16 cellular contexts compared by ENCODE assay signal in genomic region chr1:42983253-42983652, GRCh38. TPM values are rescaled to one million over a fixed set of nuclear protein-coding genes. Genes with fewer than 3 reads are reported as not detected.
A peak's percentile ranks its signal among the peaks of the same experiment; 100 is the strongest.
DNase-seq lines count a peak whose midpoint lies in the region; ATAC-seq and TF ChIP-seq lines count a peak whose summit lies in the region.
"Had no signal": no experiment of that assay in that cellular context is flagged by ENCODE, and none has a peak within 500 bp of the region (broad histone marks: within the 10 kb centered on the region; RNA-seq: fewer than 3 reads in every experiment).

No MANE protein-coding gene starts in this region.

- peak; percentile 64 for ATAC-seq in SK-N-SH treated with all-trans-retinoic acid at 6 μM for 48 hours
- ATAC-seq: HepG2 had no signal

- H3K27ac Mint-ChIP-seq in neural progenitor cell: peak overlapping the region; percentile 43

- no peaks in the 10 kb centered on the region for H3K36me3 ChIP-seq in neural progenitor cell

- H3K4me3 Mint-ChIP-seq in neural progenitor cell: no peak overlapping the region
- H3K4me3 Mint-ChIP-seq: CD4-positive, alpha-beta memory T cell had no signal

- H3K4me2 ChIP-seq in neural progenitor cell: no peak overlapping the region

- peaks cover 19% of the 10 kb centered on the region for H3K36me3 Mint-ChIP-seq in neural progenitor cell

- peaks cover 4% of the 10 kb centered on the region for H3K27me3 Mint-ChIP-seq in neural progenitor cell (ENCODE audit: insufficient read depth, low read depth)

- peak; percentile 5 for DNase-seq in NCI-H2171 (lab: John Stamatoyannopoulos, UW)
- DNase-seq in NCI-H2171 treated with DMSO at 0.1 percent for 48 hours (lab: John Stamatoyannopoulos, UW): no peak
- DNase-seq in neural progenitor cell (ENCODE audit: low spot score): no peak
- DNase-seq in ureter (ENCODE audit: low spot score): no peak
- no peak for DNase-seq in T1000 (lab: John Stamatoyannopoulos, UW)
- no peak for DNase-seq in HuH-7 (ENCODE audit: low spot score)
- no peak for DNase-seq in GM20000 (ENCODE audit: low spot score)
- DNase-seq: 8988T; CD4-positive, alpha-beta memory T cell; DMS79 treated with DMSO at 0.1 percent for 48 hours; GF-D8; GOT3; H7 had no signal

- no peaks in the 10 kb centered on the region for H3K27me3 ChIP-seq in neural progenitor cell

- H3K79me2 ChIP-seq in neural progenitor cell (ENCODE audit: low read depth): no peaks in the 10 kb centered on the region

- no peak overlapping the region for H3K27ac ChIP-seq in neural progenitor cell
- H3K27ac ChIP-seq: C4-2B had no signal

- peaks cover 6% of the 10 kb centered on the region for H3F3A ChIP-seq in neural progenitor cell (ENCODE audit: low read depth)

- no peak overlapping the region for H2AFZ ChIP-seq in neural progenitor cell (replicated peaks)

- peaks cover 42% of the 10 kb centered on the region for H3K4me1 Mint-ChIP-seq in neural progenitor cell

- TF ChIP-seq CTCF in neural progenitor cell (IDR thresholded peaks at IDR 0.05): no peak
- TF ChIP-seq CTCF in GM20000 (IDR thresholded peaks at IDR 0.05; ENCODE audit: extremely low read depth, missing control alignments): no peak

- no peaks in the 10 kb centered on the region for H3K9me3 ChIP-seq in neural progenitor cell (ENCODE audit: low read depth)

- H3K4me1 ChIP-seq in neural progenitor cell: peaks cover 27% of the 10 kb centered on the region

- no peaks in the 10 kb centered on the region for H3K9me3 Mint-ChIP-seq in neural progenitor cell
- H3K9me3 Mint-ChIP-seq: CD4-positive, alpha-beta memory T cell had no signal

- no peak overlapping the region for H3K4me3 ChIP-seq in neural progenitor cell

- H4K20me1 ChIP-seq in neural progenitor cell (ENCODE audit: low read depth): no peaks in the 10 kb centered on the region

- H3K9ac ChIP-seq in neural progenitor cell: no peak overlapping the region

TF ChIP-seq in SK-N-SH treated with all-trans-retinoic acid at 6 μM for 48 hours, 23 proteins besides CTCF, POLR2A, EP300 and RAD21:
- TF ChIP-seq ZC3H10 (CRISPR knock-in tag; IDR thresholded peaks at IDR 0.05) (no peak), TOX (CRISPR knock-in tag; IDR thresholded peaks at IDR 0.05; ENCODE audit: borderline replicate concordance) (no peak), ZFP3 (CRISPR knock-in tag; IDR thresholded peaks at IDR 0.05) (no peak), BACH2 (CRISPR knock-in tag; IDR thresholded peaks at IDR 0.05; ENCODE audit: borderline replicate concordance) (no peak), ZNF70 (CRISPR knock-in tag; IDR thresholded peaks at IDR 0.05) (no peak), CSDC2 (CRISPR knock-in tag; IDR thresholded peaks at IDR 0.05) (no peak), TSHZ2 (CRISPR knock-in tag; IDR thresholded peaks at IDR 0.05) (no peak), POU6F1 (CRISPR knock-in tag; IDR thresholded peaks at IDR 0.05; ENCODE audit: borderline replicate concordance, low read depth) (no peak), RARB (CRISPR knock-in tag; IDR thresholded peaks at IDR 0.05) (no peak), PPARA (CRISPR knock-in tag; IDR thresholded peaks at IDR 0.05; ENCODE audit: borderline replicate concordance) (no peak), OSR1 (CRISPR knock-in tag; IDR thresholded peaks at IDR 0.05) (no peak), ZFP30 (CRISPR knock-in tag; IDR thresholded peaks at IDR 0.05) (no peak), ARNTL (CRISPR knock-in tag; IDR thresholded peaks at IDR 0.05; ENCODE audit: borderline replicate concordance, low read depth) (no peak), CSRNP3 (CRISPR knock-in tag; IDR thresholded peaks at IDR 0.05) (no peak), ZNF8 (CRISPR knock-in tag; IDR thresholded peaks at IDR 0.05) (no peak), SNAI2 (CRISPR knock-in tag; IDR thresholded peaks at IDR 0.05) (no peak), ISL1 (CRISPR knock-in tag; IDR thresholded peaks at IDR 0.05) (no peak; the same call in 1 of the 2 replicates), GLIS3 (CRISPR knock-in tag; IDR thresholded peaks at IDR 0.05) (no peak), CREB5 (CRISPR knock-in tag; IDR thresholded peaks at IDR 0.05; ENCODE audit: low read depth) (no peak), TCF4 (CRISPR knock-in tag; IDR thresholded peaks at IDR 0.05; ENCODE audit: borderline replicate concordance) (no peak)

RNA-seq across cellular contexts. Expression of gene SLC2A1, which starts 24.6 kb away (rescaled TPM):
- total RNA-seq in neural progenitor cell (ENCODE audit: low replicate concordance) (303 and 720 TPM in 2 replicates), ureter (246 TPM)
